Comparison of ENCODE assay signal across 14 cellular contexts in genomic region chr17:81915331-81915730, GRCh38. TPM values are rescaled to one million over a fixed set of nuclear protein-coding genes. Genes with fewer than 3 reads are reported as not detected.
DNase-seq lines count a peak whose midpoint lies in the region; ATAC-seq and TF ChIP-seq lines count a peak whose summit lies in the region.
"Had no signal": no experiment of that assay in that cellular context is flagged by ENCODE, and none has a peak within 500 bp of the region (broad histone marks: within the 10 kb centered on the region; RNA-seq: fewer than 3 reads in every experiment).

No MANE protein-coding gene starts in this region.

- H3K9me3 Mint-ChIP-seq in activated CD8-positive, alpha-beta memory T cell treated with anti-CD3 and anti-CD28 coated beads, Interleukin-2, amount 10 ng/mL, durations not matched to agents 7 days and 5 days (ENCODE audit: low read depth), result no peaks in the 10 kb centered on the region
- no peaks in the 10 kb centered on the region for H3K9me3 Mint-ChIP-seq in neural crest cell

- no peak overlapping the region for H3K27ac Mint-ChIP-seq in activated CD8-positive, alpha-beta memory T cell treated with anti-CD3 and anti-CD28 coated beads, Interleukin-2, amount 10 ng/mL, durations not matched to agents 7 days and 5 days
- no peak overlapping the region for H3K27ac Mint-ChIP-seq in neural crest cell (ENCODE audit: unreplicated experiment)

- H3K9me2 ChIP-seq in SK-N-SH, result no peaks in the 10 kb centered on the region

- peaks cover 33% of the 10 kb centered on the region for H3K4me1 Mint-ChIP-seq in activated CD8-positive, alpha-beta memory T cell treated with anti-CD3 and anti-CD28 coated beads, Interleukin-2, amount 10 ng/mL, durations not matched to agents 7 days and 5 days
- H3K4me1 Mint-ChIP-seq in neural crest cell, result peaks cover 12% of the 10 kb centered on the region

- POLR2A ChIA-PET in RWPE1 (lab: Yijun Ruan, JAX; ENCODE audit: low non-redundant PET) (no interaction called here), SK-N-SH (lab: Yijun Ruan, JAX) (interaction anchor here (1.0 kb wide), 1 partner anchor 106 kb away, joined by 3 read pairs; no protein-coding TSS in a partner anchor)

- peaks cover 10 to 30% of the 10 kb centered on the region in 2 experiments for H3K4me1 ChIP-seq in SK-N-SH (ENCODE audit: control insufficient read depth in 1 of 2, insufficient read depth in 2 of 2, low read depth in 1 of 2, low read length in 1 of 2)
- H3K4me1 ChIP-seq: SJCRH30 had no signal

- TF ChIP-seq RAD21 in SK-N-SH (IDR thresholded peaks at IDR 0.05; ENCODE audit: low read length), result no peak

- H3K9ac ChIP-seq in SK-N-SH, result no peak overlapping the region

- ATAC-seq in activated CD8-positive, alpha-beta memory T cell treated with anti-CD3 and anti-CD28 coated beads, Interleukin-2, amount 10 ng/mL, durations not matched to agents 7 days and 5 days, result no peak
- ATAC-seq: PC-3 had no signal

- H3K27me3 ChIP-seq in SK-N-SH (ENCODE audit: insufficient read depth), result no peaks in the 10 kb centered on the region
- H3K27me3 ChIP-seq: BLaER1 treated with 17β-estradiol and CSF1 and Interleukin-3, amounts not matched to agents 10 nM and 100 nM; SJCRH30 had no signal

- no peak overlapping the region for H3K4me2 ChIP-seq in SK-N-SH

- H3K27ac ChIP-seq in RWPE1 (peak overlapping the region; percentile 98), SK-N-SH (ENCODE audit: low read depth in 2 of 2, low read length in 1 of 2) (no peak overlapping the region)
- H3K27ac ChIP-seq: BLaER1 treated with 17β-estradiol and CSF1 and Interleukin-3, amounts not matched to agents 10 nM and 100 nM; SJCRH30 had no signal

- CTCF ChIA-PET in activated CD8-positive, alpha-beta memory T cell treated with anti-CD3 and anti-CD28 coated beads, Interleukin-2, amount 10 ng/mL, durations not matched to agents 7 days and 5 days (lab: Charles Lee), result interaction anchor here (4.2 kb wide), 1 partner anchor 12 kb away, joined by 26 read pairs; the partner anchor contains the start of gene MAFG
- CTCF ChIA-PET in RWPE1 (lab: Yijun Ruan, JAX) (no interaction called here), SK-N-SH (lab: Yijun Ruan, JAX) (interaction anchor here (1.0 to 3.4 kb wide), 3 partner anchors 12 to 106 kb away, joined by 3 to 22 read pairs (median 3); partner anchors contain the start of gene MAFG)

- no peaks in the 10 kb centered on the region for H3K27me3 Mint-ChIP-seq in activated CD8-positive, alpha-beta memory T cell treated with anti-CD3 and anti-CD28 coated beads, Interleukin-2, amount 10 ng/mL, durations not matched to agents 7 days and 5 days
- no peaks in the 10 kb centered on the region for H3K27me3 Mint-ChIP-seq in neural crest cell (ENCODE audit: low read depth)

- no peak for TF ChIP-seq EP300 in SK-N-SH (IDR thresholded peaks at IDR 0.05; ENCODE audit: borderline replicate concordance in 1 of 2, low read depth in 1 of 2, low read length in 1 of 2)

- H3K4me3 Mint-ChIP-seq in activated CD8-positive, alpha-beta memory T cell treated with anti-CD3 and anti-CD28 coated beads, Interleukin-2, amount 10 ng/mL, durations not matched to agents 7 days and 5 days, result peak overlapping the region; percentile 17
- H3K4me3 Mint-ChIP-seq in neural crest cell, result peak overlapping the region; percentile 83

- no peak for DNase-seq in activated CD8-positive, alpha-beta memory T cell treated with anti-CD3 and anti-CD28 coated beads, Interleukin-2, amount 10 ng/mL, durations not matched to agents 7 days and 5 days
- no peak for DNase-seq in activated CD8-positive, alpha-beta memory T cell treated with anti-CD3 and anti-CD28 coated beads for 24 hours
- DNase-seq in RWPE1 (ENCODE audit: low spot score) (no peak), neural crest cell (ENCODE audit: low read depth, low spot score) (no peak), cerebellum (ENCODE audit: low spot score) (no peak), SK-N-SH (no peak)
- DNase-seq: NCI-H1048, NCI-H1436 treated with DMSO at 0.1 percent for 48 hours, NCI-H2081, NCI-H510A, NCI-H774, PC-3, SJCRH30 had no signal

- peaks cover 55% of the 10 kb centered on the region for H3K79me2 ChIP-seq in SK-N-SH (ENCODE audit: insufficient read depth)

- 92% methylated on average over 12 of the region's 12 CpGs for WGBS in SK-N-SH (ENCODE audit: low lambda C conversion rate)

- H3K9me3 ChIP-seq in SK-N-SH, result no peaks in the 10 kb centered on the region
- H3K9me3 ChIP-seq: BLaER1 treated with 17β-estradiol and CSF1 and Interleukin-3, amounts not matched to agents 10 nM and 100 nM; SJCRH30 had no signal

- H3F3A ChIP-seq in SK-N-SH (replicated peaks; ENCODE audit: insufficient read depth), result peaks cover 28% of the 10 kb centered on the region

- H2AFZ ChIP-seq in SK-N-SH (ENCODE audit: low read depth), result no peak overlapping the region

- H3K36me3 ChIP-seq in SK-N-SH (replicated peaks in 1 of 2; ENCODE audit: control insufficient read depth in 1 of 2, insufficient read depth in 2 of 2, low read length in 1 of 2), result peaks cover 21 to 62% of the 10 kb centered on the region in 2 experiments

- H3K36me3 Mint-ChIP-seq in activated CD8-positive, alpha-beta memory T cell treated with anti-CD3 and anti-CD28 coated beads, Interleukin-2, amount 10 ng/mL, durations not matched to agents 7 days and 5 days, result peaks cover 34% of the 10 kb centered on the region
- H3K36me3 Mint-ChIP-seq in neural crest cell (ENCODE audit: low read depth), result peaks cover 7% of the 10 kb centered on the region

- H4K20me1 ChIP-seq in SK-N-SH (ENCODE audit: insufficient read depth), result peaks cover 53% of the 10 kb centered on the region

- H3K4me3 ChIP-seq in SK-N-SH (ENCODE audit: low read depth in 2 of 2, low read length in 1 of 2), result no peak overlapping the region
- H3K4me3 ChIP-seq: BLaER1 treated with 17β-estradiol and CSF1 and Interleukin-3, amounts not matched to agents 10 nM and 100 nM; SJCRH30 had no signal

- TF ChIP-seq CTCF in RWPE1 (conservative IDR thresholded peaks at IDR 0.05; ENCODE audit: low read depth), result no peak
- TF ChIP-seq CTCF in neural crest cell (conservative IDR thresholded peaks at IDR 0.05), result no peak
- TF ChIP-seq CTCF in SK-N-SH (IDR thresholded peaks at IDR 0.05), result no peak

TF ChIP-seq in SK-N-SH, 30 proteins besides CTCF, POLR2A, EP300 and RAD21 (continues in another document):
- TF ChIP-seq TCF12 (IDR thresholded peaks at IDR 0.05), result no peak
- no peak for TF ChIP-seq MEF2A (IDR thresholded peaks at IDR 0.05; ENCODE audit: borderline replicate concordance, low read depth)
- no peak for TF ChIP-seq EZH2phosphoT487 (IDR thresholded peaks at IDR 0.05; ENCODE audit: borderline replicate concordance, low read depth)
- no peak for TF ChIP-seq YY1 (IDR thresholded peaks at IDR 0.05; ENCODE audit: low read depth)
- TF ChIP-seq SMC3 (IDR thresholded peaks at IDR 0.05; ENCODE audit: low read depth, low read length), result no peak
- TF ChIP-seq NFIC (IDR thresholded peaks at IDR 0.05; ENCODE audit: borderline replicate concordance), result no peak
- no peak for TF ChIP-seq USF2 (IDR thresholded peaks at IDR 0.05; ENCODE audit: borderline replicate concordance, low read depth, low read length)
- TF ChIP-seq ELF1 (IDR thresholded peaks at IDR 0.05), result no peak
- no peak for TF ChIP-seq SIN3A (IDR thresholded peaks at IDR 0.05; ENCODE audit: borderline replicate concordance, low read depth, low read length)
- TF ChIP-seq MXI1 (IDR thresholded peaks at IDR 0.05; ENCODE audit: low read depth, low read length), result no peak
- TF ChIP-seq RFX5 (IDR thresholded peaks at IDR 0.05; ENCODE audit: low read length), result no peak
- TF ChIP-seq CHD2 (IDR thresholded peaks at IDR 0.05; ENCODE audit: low read length, partially characterized antibody), result no peak

RNA-seq across cellular contexts. Expression of gene SIRT7, which starts 2.6 kb away (rescaled TPM):
- total RNA-seq in activated CD8-positive, alpha-beta memory T cell treated with anti-CD3 and anti-CD28 coated beads, Interleukin-2, amount 10 ng/mL, durations not matched to agents 7 days and 5 days, result 10 to 100 TPM; 55.1 to 61.0 TPM
- total RNA-seq in neural crest cell, result 25.5 and 26.2 TPM in 2 replicates
- total RNA-seq in cerebellum, result 9.9 TPM
- polyA plus RNA-seq in SK-N-SH (2012; rRNA removed), result 32.6 and 34.1 TPM in 2 replicates
- polyA plus RNA-seq in SK-N-SH (2012; cell fraction: cytosol; rRNA removed), result 10.3 and 12.3 TPM in 2 replicates
- polyA plus RNA-seq in SK-N-SH (2012; cell fraction: nucleus; rRNA removed), result 182 and 254 TPM in 2 replicates

RNA-seq across cellular contexts. Expression of gene PCYT2, which starts 4.1 kb away (rescaled TPM):
- 10 to 100 TPM; 48.5 TPM for total RNA-seq in activated CD8-positive, alpha-beta memory T cell treated with anti-CD3 and anti-CD28 coated beads, Interleukin-2, amount 10 ng/mL, durations not matched to agents 7 days and 5 days
- total RNA-seq in neural crest cell, result 86.2 and 92.4 TPM in 2 replicates
- 14.1 TPM for total RNA-seq in cerebellum
- polyA plus RNA-seq in SK-N-SH (2012; rRNA removed), result 46.2 and 54.1 TPM in 2 replicates
- polyA plus RNA-seq in SK-N-SH (2012; cell fraction: cytosol; rRNA removed), result 23.8 and 36.1 TPM in 2 replicates
- polyA plus RNA-seq in SK-N-SH (2012; cell fraction: nucleus; rRNA removed), result 97.5 and 110 TPM in 2 replicates

RNA-seq across cellular contexts. Expression of gene MAFG, which starts 12.2 kb away (rescaled TPM):
- total RNA-seq in activated CD8-positive, alpha-beta memory T cell treated with anti-CD3 and anti-CD28 coated beads, Interleukin-2, amount 10 ng/mL, durations not matched to agents 7 days and 5 days, result 10 to 100 TPM; 20.2 to 23.8 TPM
- total RNA-seq in neural crest cell, result 24.1 and 24.2 TPM in 2 replicates
- 9.0 TPM for total RNA-seq in cerebellum
- 30.3 and 38.7 TPM in 2 replicates for polyA plus RNA-seq in SK-N-SH (2012; rRNA removed)
- polyA plus RNA-seq in SK-N-SH (2012; cell fraction: cytosol; rRNA removed), result 22.2 and 29.1 TPM in 2 replicates
- polyA plus RNA-seq in SK-N-SH (2012; cell fraction: nucleus; rRNA removed), result 88.8 and 95.8 TPM in 2 replicates

RNA-seq across cellular contexts. Expression of gene NPB, which starts 13.3 kb away (rescaled TPM):
- under 1 TPM in 1 of 2 experiments, not detected in 1; 0.23 TPM for total RNA-seq in activated CD8-positive, alpha-beta memory T cell treated with anti-CD3 and anti-CD28 coated beads, Interleukin-2, amount 10 ng/mL, durations not matched to agents 7 days and 5 days
- total RNA-seq in neural crest cell (0.93 and 1.1 TPM in 2 replicates), cerebellum (2.8 TPM)
- 0.91 and 2.4 TPM in 2 replicates for polyA plus RNA-seq in SK-N-SH (2012; rRNA removed)
- 1.0 and 1.9 TPM in 2 replicates for polyA plus RNA-seq in SK-N-SH (2012; cell fraction: cytosol; rRNA removed)
- 0.89 and 2.1 TPM in 2 replicates for polyA plus RNA-seq in SK-N-SH (2012; cell fraction: nucleus; rRNA removed)

RNA-seq across cellular contexts. Expression of gene PYCR1, which starts 21.8 kb away (rescaled TPM):
- 10 to 100 TPM; 27.7 to 61.7 TPM for total RNA-seq in activated CD8-positive, alpha-beta memory T cell treated with anti-CD3 and anti-CD28 coated beads, Interleukin-2, amount 10 ng/mL, durations not matched to agents 7 days and 5 days
- 93.0 and 102 TPM in 2 replicates for total RNA-seq in neural crest cell
- total RNA-seq in cerebellum, result 21.8 TPM
- 121 and 165 TPM in 2 replicates for polyA plus RNA-seq in SK-N-SH (2012; rRNA removed)
- 52.8 and 102 TPM in 2 replicates for polyA plus RNA-seq in SK-N-SH (2012; cell fraction: cytosol; rRNA removed)
- polyA plus RNA-seq in SK-N-SH (2012; cell fraction: nucleus; rRNA removed), result 77.3 and 103 TPM in 2 replicates
